ENCODE assay signal across 3 cellular contexts in the genomic region with DNA sequence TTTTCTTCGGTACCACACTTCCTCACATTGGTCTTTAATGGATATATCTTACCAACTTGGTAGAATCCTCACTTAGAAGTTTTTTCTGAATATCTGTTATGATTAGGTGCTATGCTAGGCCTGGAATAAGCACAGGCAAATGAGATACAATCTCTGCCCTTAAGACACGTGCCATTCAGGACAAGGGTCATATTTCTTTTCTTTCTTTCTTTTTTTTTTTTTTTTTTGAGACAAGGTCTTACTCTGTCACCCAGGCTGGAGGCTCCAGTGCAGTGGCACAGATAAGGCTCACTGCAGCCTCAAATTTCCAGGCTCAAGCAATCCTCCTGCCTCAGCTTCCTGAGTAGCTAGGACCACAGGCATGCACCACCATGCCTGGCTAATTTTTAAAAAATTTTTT. TPM values are rescaled to one million over a fixed set of nuclear protein-coding genes. Genes with fewer than 3 reads are reported as not detected.
"Had no signal": no experiment of that assay in that cellular context is flagged by ENCODE, and none has a peak within 500 bp of the region (broad histone marks: within the 10 kb centered on the region; RNA-seq: fewer than 3 reads in every experiment).

No MANE protein-coding gene starts in this region.

RNA-seq across cellular contexts. Expression of a gene that starts 23.0 kb away (rescaled TPM):
- total RNA-seq: K562, SJCRH30, SK-MEL-5 had no signal
- polyA plus RNA-seq: K562 had no signal

RNA-seq across cellular contexts. Expression of a gene that starts 52.3 kb away (rescaled TPM):
- total RNA-seq: K562 had no signal

RNA-seq across cellular contexts. Expression of a gene that starts 52.5 kb away (rescaled TPM):
- total RNA-seq: SJCRH30 had no signal
